Comparison of ENCODE assay signal across 2 cellular contexts in genomic region chr20:49388790-49389189, GRCh38.
TF ChIP-seq lines count a peak whose summit lies in the region.

No MANE protein-coding gene starts in this region.

TF ChIP-seq in A549, 52 proteins besides CTCF, POLR2A, EP300 and RAD21 (continued from another document):
- peak; percentile 74 for TF ChIP-seq MAFK (IDR thresholded peaks at IDR 0.05; ENCODE audit: partially characterized antibody)

TF ChIP-seq in K562, 482 proteins besides CTCF, POLR2A, EP300 and RAD21:
- TF ChIP-seq, protein P1, sequence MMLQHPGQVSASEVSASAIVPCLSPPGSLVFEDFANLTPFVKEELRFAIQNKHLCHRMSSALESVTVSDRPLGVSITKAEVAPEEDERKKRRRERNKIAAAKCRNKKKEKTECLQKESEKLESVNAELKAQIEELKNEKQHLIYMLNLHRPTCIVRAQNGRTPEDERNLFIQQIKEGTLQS (IDR thresholded peaks at IDR 0.05) = 0 out of 2 replicates have a peak, but pooled peaks have one; percentile 19
- TF ChIP-seq, protein P1 (CRISPR knock-in tag; conservative IDR thresholded peaks at IDR 0.05) = no peak
- TF ChIP-seq MEF2A (IDR thresholded peaks at IDR 0.05; ENCODE audit: control insufficient read depth, low read depth, low read length) (0 out of 2 replicates have a peak, but pooled peaks have one; percentile 10), C11orf30 (IDR thresholded peaks at IDR 0.05; ENCODE audit: low read depth) (peak; percentile 34; the same call in 1 of the 2 replicates), NR2C2 (CRISPR knock-in tag; IDR thresholded peaks at IDR 0.05) (no peak), NR2C2 (tag; IDR thresholded peaks at IDR 0.05) (no peak), ZNF316 (IDR thresholded peaks at IDR 0.05) (peak; percentile 52)
